35 cellular contexts compared by ENCODE assay signal in genomic region chr4:169458575-169458974, GRCh38.
DNase-seq lines count a peak whose midpoint lies in the region; ATAC-seq, FAIRE-seq and TF ChIP-seq lines count a peak whose summit lies in the region.
"Had no signal": no experiment of that assay in that cellular context is flagged by ENCODE, and none has a peak within 500 bp of the region (broad histone marks: within the 10 kb centered on the region; RNA-seq: fewer than 3 reads in every experiment).

No MANE protein-coding gene starts in this region.

- no peak overlapping the region for H3K9ac ChIP-seq in HepG2 (ENCODE audit: insufficient read depth, low read depth, low read length)
- H3K9ac ChIP-seq in K562 (ENCODE audit: insufficient read depth in 1 of 2, low read depth in 2 of 2, low read length in 2 of 2) = no peak overlapping the region
- H3K9ac ChIP-seq: BLaER1; BLaER1 treated with 17β-estradiol and CSF1 and Interleukin-3, amounts not matched to agents 10 nM and 100 nM had no signal

- CTCF ChIA-PET in HepG2 (lab: Yijun Ruan, JAX; ENCODE audit: low intra/inter-chr PET ratio, low total read pairs) = no interaction called here
- CTCF ChIA-PET in WTC11 (lab: Charles Lee) = interaction anchor here (1.3 kb wide), 1 partner anchor 448 kb away, joined by 3 read pairs; the partner anchor contains the start of gene CBR4
- CTCF ChIA-PET in K562 (lab: Yijun Ruan, JAX; ENCODE audit: low intra/inter-chr PET ratio) = no interaction called here

- no peaks in the 10 kb centered on the region for H3K9me1 ChIP-seq in K562 (ENCODE audit: control insufficient read depth, insufficient read depth, low read length)

- H3K9me3 Mint-ChIP-seq in WTC11 = peaks cover 31% of the 10 kb centered on the region

- in situ Hi-C loops in HepG2 (cut with HindIII; ENCODE audit: extremely low pct_ligation_motif_present, low pct_unique_long_range_greater_than_20kb) = no loop called here
- in situ Hi-C loops in K562 (cut with MboI) = no loop called here

- TF ChIP-seq RAD21 in HepG2 (CRISPR knock-in tag; IDR thresholded peaks at IDR 0.05) (no peak), K562 (CRISPR knock-in tag; conservative IDR thresholded peaks at IDR 0.05 in 1 of 2, IDR thresholded peaks at IDR 0.05 in 1 of 2) (no peak)

- intact Hi-C loops in HepG2 (cut with micrococcal nuclease; ENCODE audit: unreplicated experiment) = no loop called here
- intact Hi-C loops in right lobe of liver (cut with DNase I) = no loop called here
- intact Hi-C loops in K562 (cut with micrococcal nuclease) = no loop called here
- intact Hi-C loops in stomach (cut with DNase I; ENCODE audit: low total_unique reads) = no loop called here

- H3K36me3 Mint-ChIP-seq in WTC11 = peaks cover 28% of the 10 kb centered on the region

- no peaks in the 10 kb centered on the region for H3K27me3 Mint-ChIP-seq in WTC11 (ENCODE audit: low read depth)
- H3K27me3 Mint-ChIP-seq: B cell; CD4-positive, alpha-beta memory T cell; CD4-positive, alpha-beta T cell; CD4-positive, CD25-positive, alpha-beta regulatory T cell; CD8-positive, alpha-beta memory T cell had no signal

- BruUV-seq in HepG2 (replicated peaks; lab: Mats Ljungman, UMichigan) (no TSS peak), K562 (replicated peaks; lab: Mats Ljungman, UMichigan) (no TSS peak)

- no peaks in the 10 kb centered on the region for H3K79me2 ChIP-seq in HepG2 (ENCODE audit: insufficient read depth, low read length)
- no peaks in the 10 kb centered on the region for H3K79me2 ChIP-seq in K562 (ENCODE audit: control insufficient read depth, insufficient read depth, low read length)

- H3K4me1 Mint-ChIP-seq in WTC11 = no peaks in the 10 kb centered on the region
- H3K4me1 Mint-ChIP-seq: B cell, CD14-positive monocyte had no signal

- no peak overlapping the region for H3K27ac Mint-ChIP-seq in WTC11
- H3K27ac Mint-ChIP-seq: B cell; CD14-positive monocyte; CD4-positive, alpha-beta T cell; CD8-positive, alpha-beta T cell had no signal

- no peak overlapping the region for H2AFZ ChIP-seq in HepG2 (ENCODE audit: low read length)
- H2AFZ ChIP-seq in K562 (ENCODE audit: low read depth, low read length) = no peak overlapping the region

- H3K4me1 ChIP-seq in HepG2 (ENCODE audit: insufficient read depth, low read length) (no peaks in the 10 kb centered on the region), right lobe of liver (no peaks in the 10 kb centered on the region), K562 (replicated peaks in 1 of 2; ENCODE audit: control insufficient read depth in 2 of 2, insufficient read depth in 2 of 2, low read length in 2 of 2) (no peaks in the 10 kb centered on the region), stomach (no peaks in the 10 kb centered on the region)
- H3K4me1 ChIP-seq: A549; BE2C; BLaER1; BLaER1 treated with 17β-estradiol and CSF1 and Interleukin-3, amounts not matched to agents 10 nM and 100 nM; Caco-2 had no signal

- H3K27ac ChIP-seq in HepG2 (ENCODE audit: extremely low read length, insufficient read depth, low read length) = no peak overlapping the region
- H3K27ac ChIP-seq in right lobe of liver = no peak overlapping the region
- H3K27ac ChIP-seq in K562 (ENCODE audit: extremely low read depth, low read depth, low read length) = no peak overlapping the region
- no peak overlapping the region for H3K27ac ChIP-seq in stomach
- H3K27ac ChIP-seq: 22Rv1; A549; BLaER1; BLaER1 treated with 17β-estradiol and CSF1 and Interleukin-3, amounts not matched to agents 10 nM and 100 nM; C4-2B had no signal

- POLR2A ChIA-PET in HepG2 (lab: Yijun Ruan, JAX) (no interaction called here), WTC11 (lab: Charles Lee) (no interaction called here), K562 (lab: Yijun Ruan, JAX) (no interaction called here)

- no peak for ATAC-seq in HepG2
- ATAC-seq in right lobe of liver = no peak
- no peak for ATAC-seq in WTC11
- ATAC-seq in K562 = no peak
- ATAC-seq: A549; CD8-positive, alpha-beta T cell had no signal

- TF ChIP-seq POLR2A in HepG2 (IDR thresholded peaks at IDR 0.05; ENCODE audit: insufficient read depth in 1 of 2, low read depth in 2 of 2, low read length in 2 of 2) (no peak), right lobe of liver (IDR thresholded peaks at IDR 0.05) (no peak), K562 (conservative IDR thresholded peaks at IDR 0.05) (no peak), stomach (IDR thresholded peaks at IDR 0.05) (no peak)

- no peak for DNase-seq in HepG2 (ENCODE audit: low spot score)
- DNase-seq in right lobe of liver = no peak
- no peak for DNase-seq in WTC11 (ENCODE audit: low spot score)
- no peak for DNase-seq in K562 (ENCODE audit: extremely low read depth in 1 of 4, low spot score in 3 of 4)
- no peak for DNase-seq in NOMO-1 treated with DMSO at 0.1 percent for 48 hours (lab: John Stamatoyannopoulos, UW; ENCODE audit: unreplicated experiment)
- no peak for DNase-seq in stomach
- DNase-seq: 8988T; ACHN; AML-193; BE2C; C1 segment of cervical spinal cord; Caco-2; Calu3; CD4-positive, alpha-beta memory T cell; CD4-positive, alpha-beta T cell; CD4-positive, CD25-positive, alpha-beta regulatory T cell; CD8-positive, alpha-beta memory T cell; CD8-positive, alpha-beta T cell; COR-L47; DMS 273 treated with DMSO at 0.1 percent for 48 hours; DMS153; DMS53; DMS79; DMS79 treated with DMSO at 0.1 percent for 48 hours; DND-41; EL had no signal

- no peak overlapping the region for H3K4me3 Mint-ChIP-seq in WTC11
- H3K4me3 Mint-ChIP-seq: B cell; CD14-positive monocyte; CD4-positive, alpha-beta memory T cell; CD4-positive, alpha-beta T cell; CD4-positive, CD25-positive, alpha-beta regulatory T cell; CD8-positive, alpha-beta memory T cell; CD8-positive, alpha-beta T cell had no signal

- FAIRE-seq in HepG2 (lab: Jason Lieb, UNC) (no peak), K562 (lab: Jason Lieb, UNC) (no peak)
- FAIRE-seq: A204.1, A549, D721Med had no signal

- H4K20me1 ChIP-seq in HepG2 (ENCODE audit: insufficient read depth, low read length) (no peaks in the 10 kb centered on the region), K562 (replicated peaks; ENCODE audit: control insufficient read depth, insufficient read depth, low read length) (no peaks in the 10 kb centered on the region)
- H4K20me1 ChIP-seq: BLaER1; BLaER1 treated with 17β-estradiol and CSF1 and Interleukin-3, amounts not matched to agents 10 nM and 100 nM had no signal

- no peak for TF ChIP-seq CTCF in HepG2 (CRISPR knock-in tag; IDR thresholded peaks at IDR 0.05)
- no peak for TF ChIP-seq CTCF in right lobe of liver (IDR thresholded peaks at IDR 0.05)
- TF ChIP-seq CTCF in WTC11 (IDR thresholded peaks at IDR 0.05) = no peak
- no peak for TF ChIP-seq CTCF in K562 (IDR thresholded peaks at IDR 0.05 in 2 of 3, conservative IDR thresholded peaks at IDR 0.05 in 1 of 3; ENCODE audit: insufficient read depth in 2 of 3, low read depth in 1 of 3, low read length in 3 of 3)
- TF ChIP-seq CTCF in stomach (IDR thresholded peaks at IDR 0.05) = no peak

- H3K4me2 ChIP-seq in HepG2 (ENCODE audit: low read depth, low read length) (no peak overlapping the region), K562 (ENCODE audit: insufficient read depth, low read length) (no peak overlapping the region)
- H3K4me2 ChIP-seq: A549; BLaER1; BLaER1 treated with 17β-estradiol and CSF1 and Interleukin-3, amounts not matched to agents 10 nM and 100 nM had no signal

- H3K36me3 ChIP-seq in HepG2 (replicated peaks in 1 of 2; ENCODE audit: control insufficient read depth in 1 of 2, insufficient read depth in 2 of 2, low read length in 2 of 2) = no peaks in the 10 kb centered on the region; a peak in 1 of 5 replicates
- H3K36me3 ChIP-seq in right lobe of liver = no peaks in the 10 kb centered on the region
- H3K36me3 ChIP-seq in K562 (ENCODE audit: control insufficient read depth, insufficient read depth, low read length) = peaks cover 17% of the 10 kb centered on the region; the same call in 2 of the 3 replicates
- peaks cover 0 to 38% (median 14%) of the 10 kb centered on the region in 4 donors for H3K36me3 ChIP-seq in stomach

- no peaks in the 10 kb centered on the region for H3K27me3 ChIP-seq in HepG2 (ENCODE audit: control insufficient read depth in 1 of 2, insufficient read depth in 2 of 2, low read length in 2 of 2)
- H3K27me3 ChIP-seq in right lobe of liver = no peaks in the 10 kb centered on the region
- no peaks in the 10 kb centered on the region for H3K27me3 ChIP-seq in K562 (ENCODE audit: control insufficient read depth in 2 of 2, insufficient read depth in 2 of 2, low read length in 2 of 2)
- H3K27me3 ChIP-seq in stomach = no peaks in the 10 kb centered on the region
- H3K27me3 ChIP-seq: BE2C; BLaER1; BLaER1 treated with 17β-estradiol and CSF1 and Interleukin-3, amounts not matched to agents 10 nM and 100 nM had no signal

- TF ChIP-seq EP300 in HepG2 (IDR thresholded peaks at IDR 0.05; ENCODE audit: low read depth in 2 of 2, low read length in 2 of 2) (no peak), HepG2 (CRISPR knock-in tag; IDR thresholded peaks at IDR 0.05; ENCODE audit: borderline replicate concordance) (no peak), K562 (IDR thresholded peaks at IDR 0.05; ENCODE audit: low read length) (no peak), stomach (IDR thresholded peaks at IDR 0.05) (no peak)

- H3K9me3 ChIP-seq in HepG2 (ENCODE audit: low read length) (no peaks in the 10 kb centered on the region), right lobe of liver (no peaks in the 10 kb centered on the region), K562 (replicated peaks; ENCODE audit: control insufficient read depth, insufficient read depth, low read depth, low read length) (no peaks in the 10 kb centered on the region), stomach (peaks cover 0 to 4% (median 0%) of the 10 kb centered on the region in 4 donors)
- H3K9me3 ChIP-seq: A549, BE2C, Caco-2 had no signal

- H3K4me3 ChIP-seq in HepG2 (replicated peaks in 1 of 3; ENCODE audit: insufficient read depth in 1 of 3, low read depth in 2 of 3, low read length in 3 of 3) (no peak overlapping the region), right lobe of liver (no peak overlapping the region), K562 (no peak overlapping the region), stomach (no peak overlapping the region)
- H3K4me3 ChIP-seq: A549; BLaER1; BLaER1 treated with 17β-estradiol and CSF1 and Interleukin-3, amounts not matched to agents 10 nM and 100 nM had no signal

TF ChIP-seq in HepG2, 621 proteins besides CTCF, POLR2A, EP300 and RAD21:
- TF ChIP-seq ZNF121 (CRISPR knock-in tag; IDR thresholded peaks at IDR 0.05) = peak; percentile 49
- TF ChIP-seq NPAS2 (CRISPR knock-in tag; IDR thresholded peaks at IDR 0.05; ENCODE audit: borderline replicate concordance) = no peak

TF ChIP-seq in WTC11, 78 proteins besides CTCF, POLR2A, EP300 and RAD21 (continues in another document):
- TF ChIP-seq ZNF121 (CRISPR knock-in tag; IDR thresholded peaks at IDR 0.05) = peak; percentile 51; the same call in 1 of the 2 replicates

TF ChIP-seq in K562, 482 proteins besides CTCF, POLR2A, EP300 and RAD21:
- TF ChIP-seq SRSF9 (IDR thresholded peaks at IDR 0.05; ENCODE audit: borderline replicate concordance, low read depth, low read length) = no peak
- TF ChIP-seq ZNF121 (CRISPR knock-in tag; conservative IDR thresholded peaks at IDR 0.05) = peak; percentile 80
- no peak for TF ChIP-seq TAL1 (IDR thresholded peaks at IDR 0.05)

Comparison
In these comparisons a context has a peak if more than half of its experiments do, and no peak if none do; other contexts are left out.
1. Of the 241 proteins assayed by ChIP-seq in both HepG2 and K562: peak only in HepG2: none; only in K562: none; in both: ZNF121; in neither: 240.